ENCODE assay signal across 37 cellular contexts in genomic region chr15:35139822-35140221, GRCh38. TPM values are rescaled to one million over a fixed set of nuclear protein-coding genes. Genes with fewer than 3 reads are reported as not detected.
"Had no signal": no experiment of that assay in that cellular context is flagged by ENCODE, and none has a peak within 500 bp of the region (broad histone marks: within the 10 kb centered on the region; RNA-seq: fewer than 3 reads in every experiment).

No MANE protein-coding gene starts in this region.

- H3K36me3 Mint-ChIP-seq: activated naive CD8-positive, alpha-beta T cell had no signal

- H3K27me3 Mint-ChIP-seq: activated B cell treated with CpG ODN at 0.5 μM for 24 hours; activated CD8-positive, alpha-beta T cell treated with anti-CD3 and anti-CD28 coated beads for 36 hours; activated naive CD8-positive, alpha-beta T cell; activated T-helper 17 cell treated with anti-CD3 and anti-CD28 coated beads, Interleukin-2, amount 50 U/mL, for 72 hours had no signal

- H3K36me3 ChIP-seq: cardiac muscle cell, colonic mucosa, esophagus squamous epithelium, gastroesophageal sphincter, heart right ventricle, WERI-Rb-1 had no signal

- H3K4me3 Mint-ChIP-seq: activated B cell treated with CpG ODN at 0.5 μM for 24 hours; activated CD8-positive, alpha-beta T cell treated with anti-CD3 and anti-CD28 coated beads for 36 hours; activated naive CD8-positive, alpha-beta T cell; activated T-cell treated with anti-CD3 and anti-CD28 coated beads, Interleukin-2, amount 50 U/mL, for 4 hours; activated T-helper 17 cell treated with anti-CD3 and anti-CD28 coated beads, Interleukin-2, amount 50 U/mL, for 72 hours; T-helper 2 cell treated with Interferon-gamma antibody and Interleukin-4, amounts not matched to agents 5 μg/mL and 100 μg/mL, for 36 hours had no signal

- ATAC-seq: activated CD4-positive, CD25-positive, alpha-beta regulatory T cell treated with anti-CD3 and anti-CD28 coated beads, Interleukin-2, amount 50 U/mL, for 24 hours; activated CD8-positive, alpha-beta T cell treated with anti-CD3 and anti-CD28 coated beads for 36 hours; activated T-cell treated with anti-CD3 and anti-CD28 coated beads, Interleukin-2, amount 50 U/mL, for 4 hours; activated T-helper 17 cell treated with anti-CD3 and anti-CD28 coated beads, Interleukin-2, amount 50 U/mL, for 72 hours; body of pancreas; gastroesophageal sphincter; heart right ventricle had no signal

- H3K4me1 Mint-ChIP-seq: activated B cell treated with CpG ODN at 0.5 μM for 24 hours; activated T-helper 17 cell treated with anti-CD3 and anti-CD28 coated beads, Interleukin-2, amount 50 U/mL, for 72 hours had no signal

- H3K9me3 Mint-ChIP-seq: activated B cell treated with CpG ODN at 0.5 μM for 24 hours; activated CD8-positive, alpha-beta T cell treated with anti-CD3 and anti-CD28 coated beads for 36 hours; activated T-cell treated with anti-CD3 and anti-CD28 coated beads, Interleukin-2, amount 50 U/mL, for 4 hours; activated T-helper 17 cell treated with anti-CD3 and anti-CD28 coated beads, Interleukin-2, amount 50 U/mL, for 72 hours; T-helper 2 cell treated with Interferon-gamma antibody and Interleukin-4, amounts not matched to agents 5 μg/mL and 100 μg/mL, for 36 hours had no signal

- H3K4me3 ChIP-seq: body of pancreas, cardiac muscle cell, colonic mucosa, esophagus squamous epithelium, gastroesophageal sphincter, heart right ventricle, hepatocyte had no signal

- H3K9me3 ChIP-seq: body of pancreas, colonic mucosa, esophagus squamous epithelium, gastroesophageal sphincter had no signal

- H3K27me3 ChIP-seq: body of pancreas, cardiac muscle cell, colonic mucosa, esophagus squamous epithelium, gastroesophageal sphincter, heart right ventricle, hepatocyte had no signal

- H3K4me2 ChIP-seq: hepatocyte had no signal

- H3K4me1 ChIP-seq: body of pancreas, colonic mucosa had no signal

- H2AFZ ChIP-seq: hepatocyte had no signal

- H3K27ac Mint-ChIP-seq: activated B cell treated with CpG ODN at 0.5 μM for 24 hours; activated CD8-positive, alpha-beta T cell treated with anti-CD3 and anti-CD28 coated beads for 36 hours; activated naive CD8-positive, alpha-beta T cell; activated T-helper 17 cell treated with anti-CD3 and anti-CD28 coated beads, Interleukin-2, amount 50 U/mL, for 72 hours; T-helper 2 cell treated with Interferon-gamma antibody and Interleukin-4, amounts not matched to agents 5 μg/mL and 100 μg/mL, for 36 hours had no signal

- H3K27ac ChIP-seq: body of pancreas, cardiac muscle cell, colonic mucosa, epithelial cell of prostate, esophagus squamous epithelium, gastroesophageal sphincter, heart right ventricle, hepatocyte, WERI-Rb-1 had no signal

- DNase-seq: activated B cell treated with CpG ODN at 0.5 μM for 24 hours; activated CD4-positive, alpha-beta T cell treated with anti-CD3 and anti-CD28 coated beads for 48 hours; activated CD4-positive, alpha-beta T cell treated with anti-CD3 and anti-CD28 coated beads, Interleukin-2, amount 50 U/mL, for 1 hour; activated CD4-positive, alpha-beta T cell treated with anti-CD3 and anti-CD28 coated beads, Interleukin-2, amount 50 U/mL, for 48 hours; activated CD8-positive, alpha-beta memory T cell treated with anti-CD3 and anti-CD28 coated beads for 24 hours; activated CD8-positive, alpha-beta T cell treated with anti-CD3 and anti-CD28 coated beads for 36 hours; activated effector memory CD4-positive, alpha-beta T cell treated with Interleukin-2 at 50 U/mL for 16 hours; activated gamma-delta T cell treated with Interleukin-2 at 50 U/mL for 16 hours; activated naive CD4-positive, alpha-beta T cell treated with anti-CD3 and anti-CD28 coated beads, Interleukin-2, amount 50 U/mL, for 16 hours; activated naive CD4-positive, alpha-beta T cell treated with Interleukin-2 at 50 U/mL for 16 hours; activated T-cell treated with anti-CD3 and anti-CD28 coated beads, Interleukin-2, amount 50 U/mL, for 4 hours; amygdala; aorta; body of pancreas; central memory CD4-positive, alpha-beta T cell; cerebellar nuclear complex; colonic mucosa; effector CD8-positive, alpha-beta T cell; esophagus squamous epithelium; foreskin melanocyte; heart right ventricle; T1000; WERI-Rb-1 had no signal

RNA-seq across cellular contexts. Expression of gene NANOGP8, which starts 54.7 kb away (rescaled TPM):
- total RNA-seq: activated CD8-positive, alpha-beta T cell treated with anti-CD3 and anti-CD28 coated beads for 36 hours; activated T-cell treated with anti-CD3 and anti-CD28 coated beads, Interleukin-2, amount 50 U/mL, for 4 hours; activated T-helper 17 cell treated with anti-CD3 and anti-CD28 coated beads, Interleukin-2, amount 50 U/mL, for 72 hours; cardiac muscle cell; colonic mucosa; dermis microvascular lymphatic vessel endothelial cell; endothelial cell of umbilical vein; fibroblast of lung; fibroblast of villous mesenchyme; glomerular endothelial cell; hepatocyte had no signal
- polyA plus RNA-seq: adipose tissue, aorta, cardiac muscle cell, endothelial cell of umbilical vein, fibroblast of lung, heart right ventricle had no signal
